ENCODE assay signal across 13 cellular contexts in the genomic region with DNA sequence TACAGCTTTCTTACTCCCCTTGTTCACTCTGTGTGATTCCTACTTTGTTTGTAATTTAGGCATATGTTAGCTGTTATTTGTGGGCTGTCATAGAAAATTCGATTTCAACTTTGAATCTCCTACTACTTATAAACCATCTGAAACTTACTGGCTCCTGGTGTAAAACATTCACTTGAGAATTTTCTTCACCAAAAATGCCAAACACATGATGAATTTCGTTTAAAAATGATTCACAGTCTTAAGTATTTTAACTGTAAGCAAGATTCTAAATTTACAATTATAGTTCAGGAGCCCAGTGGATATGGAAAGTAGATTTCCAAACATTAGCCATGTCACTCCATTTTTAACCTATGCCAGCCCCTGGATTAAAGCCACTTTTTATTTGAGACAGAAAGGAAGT. TPM values are rescaled to one million over a fixed set of nuclear protein-coding genes. Genes with fewer than 3 reads are reported as not detected.
DNase-seq lines count a peak whose midpoint lies in the region; ATAC-seq and TF ChIP-seq lines count a peak whose summit lies in the region.
"Had no signal": no experiment of that assay in that cellular context is flagged by ENCODE, and none has a peak within 500 bp of the region (broad histone marks: within the 10 kb centered on the region; RNA-seq: fewer than 3 reads in every experiment).

No MANE protein-coding gene starts in this region.

- BruUV-seq in PC-3 (replicated peaks; lab: Mats Ljungman, UMichigan) = no TSS peak

- TF ChIP-seq CTCF in AG09319 (IDR thresholded peaks at IDR 0.05; ENCODE audit: low read depth, low read length) = no peak
- TF ChIP-seq CTCF in PC-3 (conservative IDR thresholded peaks at IDR 0.05; ENCODE audit: low read depth, low read length) = no peak
- TF ChIP-seq CTCF in fibroblast of mammary gland (conservative IDR thresholded peaks at IDR 0.05; ENCODE audit: control insufficient read depth, insufficient read depth, low read depth, low read length) = no peak

- no peaks in the 10 kb centered on the region for H3K9me2 ChIP-seq in PC-3 (replicated peaks; ENCODE audit: low read length)

- no peaks in the 10 kb centered on the region for H3K9me3 ChIP-seq in PC-3 (ENCODE audit: low read length)

- DNase-seq in AG09319 (ENCODE audit: extremely low read depth, low read depth) (peak; percentile 55), PC-3 (peak; percentile 41), fibroblast of mammary gland (ENCODE audit: low read depth) (peak; percentile 74), skeletal muscle cell (ENCODE audit: low read depth) (no peak), NCI-H510A (lab: John Stamatoyannopoulos, UW) (no peak), hepatic stellate cell (ENCODE audit: low spot score) (no peak)
- DNase-seq in stimulated activated CD4-positive, alpha-beta T cell treated with anti-CD3 and anti-CD28 coated beads, Interleukin-1b, Interleukin-23, amount 100 ng/mL, for 48 hours = no peak
- DNase-seq: activated CD4-positive, alpha-beta T cell treated with anti-CD3 and anti-CD28 coated beads for 4 hours; activated gamma-delta T cell treated with Interleukin-2 at 50 U/mL for 16 hours; NCI-H2107; small intestine had no signal

- H3K4me1 ChIP-seq in PC-3 (ENCODE audit: insufficient read depth, low read length) = peaks cover 47% of the 10 kb centered on the region

- intact Hi-C loops in PC-3 (cut with micrococcal nuclease) = no loop called here

- H3K4me3 ChIP-seq in PC-3 (ENCODE audit: low read length) (peak overlapping the region; percentile 51), fibroblast of mammary gland (ENCODE audit: control insufficient read depth, low read depth, low read length) (peak overlapping the region; percentile 70), skeletal muscle cell (ENCODE audit: low read depth, low read length) (peak overlapping the region; percentile 53)
- H3K4me3 ChIP-seq: lung had no signal

- H3K27ac ChIP-seq in PC-3 (ENCODE audit: low read length) = peak overlapping the region; percentile 28; the same call in 1 of the 2 replicates

- CTCF ChIA-PET in PC-3 (lab: Charles Lee) = no interaction called here

- peak overlapping the region; percentile 95 for H3K4me2 ChIP-seq in PC-3 (ENCODE audit: low read length)

- H2AFZ ChIP-seq in PC-3 (ENCODE audit: low read length) = peak overlapping the region; percentile 69

- H3K36me3 ChIP-seq in PC-3 (ENCODE audit: low read depth, low read length) = no peaks in the 10 kb centered on the region; the same call in 1 of the 2 replicates

- ATAC-seq in PC-3 (no peak), GM18502 (IDR thresholded peaks at IDR 0.05; ENCODE audit: poor library complexity, unreplicated experiment) (no peak)

- no peaks in the 10 kb centered on the region for H3K79me2 ChIP-seq in PC-3 (ENCODE audit: low read length)

- no peaks in the 10 kb centered on the region for H4K20me1 ChIP-seq in PC-3 (ENCODE audit: low read length)

- no peak overlapping the region; the same call in 1 of the 2 replicates for H3K9ac ChIP-seq in PC-3 (ENCODE audit: low read length)

- POLR2A ChIA-PET in PC-3 (lab: Charles Lee; ENCODE audit: unreplicated experiment) = no interaction called here

- no peaks in the 10 kb centered on the region for H3K27me3 ChIP-seq in PC-3 (ENCODE audit: low read length)

- no peaks in the 10 kb centered on the region for H3F3A ChIP-seq in PC-3 (ENCODE audit: low read length, unreplicated experiment)

RNA-seq across cellular contexts. Expression of gene CPED1, which starts 3.1 kb away (rescaled TPM):
- total RNA-seq in PC-3 (2014; rRNA removed) = 1.8 and 2.2 TPM in 2 replicates

RNA-seq across cellular contexts. Expression of gene ING3, which starts 41.0 kb away (rescaled TPM):
- total RNA-seq in PC-3 (2014; rRNA removed) = 12.4 and 12.8 TPM in 2 replicates

Comparison
In these comparisons a context has a peak if more than half of its experiments do, and no peak if none do; other contexts are left out.
1. DNase-seq: peak in AG09319 (single experiment), PC-3 (single experiment) and fibroblast of mammary gland (single experiment); none in skeletal muscle cell (single experiment), NCI-H510A (single experiment), hepatic stellate cell (single experiment) and stimulated activated CD4-positive, alpha-beta T cell treated with anti-CD3 and anti-CD28 coated beads, Interleukin-1b, Interleukin-23, amount 100 ng/mL, for 48 hours (single experiment).
2. Peak in every context shown above with its lines, with median percentiles within 50 percentile points of each other: H3K4me3 ChIP-seq.